1 cellular context compared by ENCODE assay signal in the genomic region with DNA sequence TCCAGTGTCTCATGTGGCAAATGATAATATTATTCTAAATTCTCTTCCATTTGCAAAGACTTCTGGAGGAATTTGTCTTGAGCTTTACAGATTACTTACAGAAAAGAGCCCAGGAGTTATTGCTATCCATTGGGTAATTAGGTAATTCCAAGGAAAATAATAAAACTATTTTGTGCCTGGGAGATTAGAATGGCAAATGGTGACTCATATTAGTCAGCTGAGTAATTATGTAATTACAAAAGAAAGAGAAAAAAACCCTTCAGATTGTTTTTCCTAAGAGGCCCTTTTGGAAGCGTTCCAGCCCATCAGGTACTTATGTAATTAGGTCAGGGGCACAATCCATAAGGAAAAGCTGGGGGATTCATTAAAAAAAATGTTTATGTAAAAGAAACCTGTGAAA.
TF ChIP-seq lines count a peak whose summit lies in the region.

No MANE protein-coding gene starts in this region.

TF ChIP-seq in HEK293, 187 proteins besides CTCF, POLR2A, EP300 and RAD21 (continued from another document and continues in another):
- TF ChIP-seq ZNF488 (tag by site-specific recombination; IDR thresholded peaks at IDR 0.05), result no peak
- no peak for TF ChIP-seq ZNF664 (tag by site-specific recombination; IDR thresholded peaks at IDR 0.05)
- no peak for TF ChIP-seq ZNF658 (tag by site-specific recombination; IDR thresholded peaks at IDR 0.05)
- TF ChIP-seq HIC1 (tag by site-specific recombination; IDR thresholded peaks at IDR 0.05), result no peak
- TF ChIP-seq, protein P1, sequence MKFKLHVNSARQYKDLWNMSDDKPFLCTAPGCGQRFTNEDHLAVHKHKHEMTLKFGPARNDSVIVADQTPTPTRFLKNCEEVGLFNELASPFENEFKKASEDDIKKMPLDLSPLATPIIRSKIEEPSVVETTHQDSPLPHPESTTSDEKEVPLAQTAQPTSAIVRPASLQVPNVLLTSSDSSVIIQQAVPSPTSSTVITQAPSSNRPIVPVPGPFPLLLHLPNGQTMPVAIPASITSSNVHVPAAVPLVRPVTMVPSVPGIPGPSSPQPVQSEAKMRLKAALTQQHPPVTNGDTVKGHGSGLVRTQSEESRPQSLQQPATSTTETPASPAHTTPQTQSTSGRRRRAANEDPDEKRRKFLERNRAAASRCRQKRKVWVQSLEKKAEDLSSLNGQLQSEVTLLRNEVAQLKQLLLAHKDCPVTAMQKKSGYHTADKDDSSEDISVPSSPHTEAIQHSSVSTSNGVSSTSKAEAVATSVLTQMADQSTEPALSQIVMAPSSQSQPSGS (tag by site-specific recombination; IDR thresholded peaks at IDR 0.05; ENCODE audit: low read depth), result peak; percentile 46; the same call in 1 of the 2 replicates
- 0 out of 2 replicates have a peak, but pooled peaks have one; percentile 13 for TF ChIP-seq KLF8 (tag by site-specific recombination; IDR thresholded peaks at IDR 0.05)
- TF ChIP-seq, protein P2, sequence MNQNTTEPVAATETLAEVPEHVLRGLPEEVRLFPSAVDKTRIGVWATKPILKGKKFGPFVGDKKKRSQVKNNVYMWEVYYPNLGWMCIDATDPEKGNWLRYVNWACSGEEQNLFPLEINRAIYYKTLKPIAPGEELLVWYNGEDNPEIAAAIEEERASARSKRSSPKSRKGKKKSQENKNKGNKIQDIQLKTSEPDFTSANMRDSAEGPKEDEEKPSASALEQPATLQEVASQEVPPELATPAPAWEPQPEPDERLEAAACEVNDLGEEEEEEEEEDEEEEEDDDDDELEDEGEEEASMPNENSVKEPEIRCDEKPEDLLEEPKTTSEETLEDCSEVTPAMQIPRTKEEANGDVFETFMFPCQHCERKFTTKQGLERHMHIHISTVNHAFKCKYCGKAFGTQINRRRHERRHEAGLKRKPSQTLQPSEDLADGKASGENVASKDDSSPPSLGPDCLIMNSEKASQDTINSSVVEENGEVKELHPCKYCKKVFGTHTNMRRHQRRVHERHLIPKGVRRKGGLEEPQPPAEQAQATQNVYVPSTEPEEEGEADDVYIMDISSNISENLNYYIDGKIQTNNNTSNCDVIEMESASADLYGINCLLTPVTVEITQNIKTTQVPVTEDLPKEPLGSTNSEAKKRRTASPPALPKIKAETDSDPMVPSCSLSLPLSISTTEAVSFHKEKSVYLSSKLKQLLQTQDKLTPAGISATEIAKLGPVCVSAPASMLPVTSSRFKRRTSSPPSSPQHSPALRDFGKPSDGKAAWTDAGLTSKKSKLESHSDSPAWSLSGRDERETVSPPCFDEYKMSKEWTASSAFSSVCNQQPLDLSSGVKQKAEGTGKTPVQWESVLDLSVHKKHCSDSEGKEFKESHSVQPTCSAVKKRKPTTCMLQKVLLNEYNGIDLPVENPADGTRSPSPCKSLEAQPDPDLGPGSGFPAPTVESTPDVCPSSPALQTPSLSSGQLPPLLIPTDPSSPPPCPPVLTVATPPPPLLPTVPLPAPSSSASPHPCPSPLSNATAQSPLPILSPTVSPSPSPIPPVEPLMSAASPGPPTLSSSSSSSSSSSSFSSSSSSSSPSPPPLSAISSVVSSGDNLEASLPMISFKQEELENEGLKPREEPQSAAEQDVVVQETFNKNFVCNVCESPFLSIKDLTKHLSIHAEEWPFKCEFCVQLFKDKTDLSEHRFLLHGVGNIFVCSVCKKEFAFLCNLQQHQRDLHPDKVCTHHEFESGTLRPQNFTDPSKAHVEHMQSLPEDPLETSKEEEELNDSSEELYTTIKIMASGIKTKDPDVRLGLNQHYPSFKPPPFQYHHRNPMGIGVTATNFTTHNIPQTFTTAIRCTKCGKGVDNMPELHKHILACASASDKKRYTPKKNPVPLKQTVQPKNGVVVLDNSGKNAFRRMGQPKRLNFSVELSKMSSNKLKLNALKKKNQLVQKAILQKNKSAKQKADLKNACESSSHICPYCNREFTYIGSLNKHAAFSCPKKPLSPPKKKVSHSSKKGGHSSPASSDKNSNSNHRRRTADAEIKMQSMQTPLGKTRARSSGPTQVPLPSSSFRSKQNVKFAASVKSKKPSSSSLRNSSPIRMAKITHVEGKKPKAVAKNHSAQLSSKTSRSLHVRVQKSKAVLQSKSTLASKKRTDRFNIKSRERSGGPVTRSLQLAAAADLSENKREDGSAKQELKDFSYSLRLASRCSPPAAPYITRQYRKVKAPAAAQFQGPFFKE (tag by site-specific recombination; IDR thresholded peaks at IDR 0.05; ENCODE audit: borderline replicate concordance), result no peak
- no peak for TF ChIP-seq ZNF791 (tag by site-specific recombination; IDR thresholded peaks at IDR 0.05)
- peak; percentile 82 for TF ChIP-seq ZNF366 (tag by site-specific recombination; conservative IDR thresholded peaks at IDR 0.05)
- TF ChIP-seq ZNF76 (tag by site-specific recombination; IDR thresholded peaks at IDR 0.05; ENCODE audit: borderline replicate concordance, low read depth), result no peak
- TF ChIP-seq ZSCAN18 (tag by site-specific recombination; IDR thresholded peaks at IDR 0.05), result no peak
- no peak for TF ChIP-seq ZNF184 (tag by site-specific recombination; IDR thresholded peaks at IDR 0.05)
- no peak for TF ChIP-seq ZSCAN16 (tag by site-specific recombination; IDR thresholded peaks at IDR 0.05)
- TF ChIP-seq, protein P3, sequence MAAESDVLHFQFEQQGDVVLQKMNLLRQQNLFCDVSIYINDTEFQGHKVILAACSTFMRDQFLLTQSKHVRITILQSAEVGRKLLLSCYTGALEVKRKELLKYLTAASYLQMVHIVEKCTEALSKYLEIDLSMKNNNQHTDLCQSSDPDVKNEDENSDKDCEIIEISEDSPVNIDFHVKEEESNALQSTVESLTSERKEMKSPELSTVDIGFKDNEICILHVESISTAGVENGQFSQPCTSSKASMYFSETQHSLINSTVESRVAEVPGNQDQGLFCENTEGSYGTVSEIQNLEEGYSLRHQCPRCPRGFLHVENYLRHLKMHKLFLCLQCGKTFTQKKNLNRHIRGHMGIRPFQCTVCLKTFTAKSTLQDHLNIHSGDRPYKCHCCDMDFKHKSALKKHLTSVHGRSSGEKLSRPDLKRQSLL (tag by site-specific recombination; IDR thresholded peaks at IDR 0.05), result no peak
- TF ChIP-seq TRIM28 (IDR thresholded peaks at IDR 0.05; ENCODE audit: borderline replicate concordance, low read length), result no peak
- TF ChIP-seq ZNF354C (tag by site-specific recombination; IDR thresholded peaks at IDR 0.05; ENCODE audit: borderline replicate concordance, low read depth), result no peak
- TF ChIP-seq ZNF423 (tag by site-specific recombination; IDR thresholded peaks at IDR 0.05), result no peak
- TF ChIP-seq ZNF214 (tag by site-specific recombination; IDR thresholded peaks at IDR 0.05; ENCODE audit: borderline replicate concordance), result no peak
- TF ChIP-seq ZNF280D (tag by site-specific recombination; IDR thresholded peaks at IDR 0.05), result no peak
- TF ChIP-seq AEBP2 (tag by site-specific recombination; IDR thresholded peaks at IDR 0.05; ENCODE audit: borderline replicate concordance), result no peak
- no peak for TF ChIP-seq ZNF10 (tag by site-specific recombination; IDR thresholded peaks at IDR 0.05)
- TF ChIP-seq ZBTB21 (tag by site-specific recombination; IDR thresholded peaks at IDR 0.05), result no peak
- no peak for TF ChIP-seq ZNF112 (tag by site-specific recombination; IDR thresholded peaks at IDR 0.05)
- no peak for TF ChIP-seq ZNF776 (tag by site-specific recombination; IDR thresholded peaks at IDR 0.05; ENCODE audit: borderline replicate concordance)
- TF ChIP-seq ZNF768 (tag by site-specific recombination; IDR thresholded peaks at IDR 0.05), result no peak
- TF ChIP-seq ZNF660 (tag by site-specific recombination; IDR thresholded peaks at IDR 0.05), result 0 out of 2 replicates have a peak, but pooled peaks have one; percentile 30
- peak; percentile 78 for TF ChIP-seq PRDM6 (tag by site-specific recombination; IDR thresholded peaks at IDR 0.05)
- TF ChIP-seq ZNF292 (tag by site-specific recombination; IDR thresholded peaks at IDR 0.05; ENCODE audit: borderline replicate concordance, low read depth), result no peak
- peak; percentile 21; the same call in 1 of the 2 replicates for TF ChIP-seq ZNF394 (tag by site-specific recombination; IDR thresholded peaks at IDR 0.05; ENCODE audit: borderline replicate concordance)
- no peak for TF ChIP-seq PRDM1 (tag by site-specific recombination; IDR thresholded peaks at IDR 0.05)
- no peak for TF ChIP-seq ZNF266 (tag by site-specific recombination; IDR thresholded peaks at IDR 0.05; ENCODE audit: low read depth)
- no peak for TF ChIP-seq ZNF391 (tag by site-specific recombination; IDR thresholded peaks at IDR 0.05; ENCODE audit: borderline replicate concordance, low read depth)
- TF ChIP-seq ZNF335 (tag by site-specific recombination; conservative IDR thresholded peaks at IDR 0.05), result 0 out of 2 replicates have a peak, but pooled peaks have one; percentile 12
- TF ChIP-seq GLI2 (tag by site-specific recombination; IDR thresholded peaks at IDR 0.05; ENCODE audit: borderline replicate concordance, low read depth), result no peak
